In the genomic region with DNA sequence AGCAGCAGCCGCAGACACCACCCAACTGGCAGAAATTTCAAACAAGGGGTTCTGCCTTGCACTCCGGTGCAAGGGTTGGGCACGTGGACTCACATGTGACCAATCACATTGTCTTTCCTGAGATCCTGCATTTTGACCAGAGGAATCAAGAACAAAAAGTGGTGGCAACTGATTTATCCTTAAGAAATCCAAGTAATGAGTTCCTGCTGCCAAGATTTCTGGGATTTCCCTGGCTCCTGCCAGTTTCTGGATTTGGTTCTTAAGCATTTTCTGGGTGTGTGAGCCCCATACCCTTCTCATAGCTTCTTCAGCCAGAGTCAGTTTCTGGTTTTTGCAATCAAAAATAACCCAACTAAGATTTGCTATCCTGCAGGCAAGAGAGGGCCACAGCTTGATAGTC, we compare ENCODE assay signal across 17 cellular contexts. TPM values are rescaled to one million over a fixed set of nuclear protein-coding genes. Genes with fewer than 3 reads are reported as not detected.
A peak's percentile ranks its signal among the peaks of the same experiment; 100 is the strongest.
DNase-seq lines count a peak whose midpoint lies in the region; TF ChIP-seq lines count a peak whose summit lies in the region.
"Had no signal": no experiment of that assay in that cellular context is flagged by ENCODE, and none has a peak within 500 bp of the region (broad histone marks: within the 10 kb centered on the region; RNA-seq: fewer than 3 reads in every experiment).

No MANE protein-coding gene starts in this region.

- 34 to 43% methylated on average over 3 of the region's 3 CpGs for WGBS in GM23248 (ENCODE audit: low coverage in 1 of 2, low lambda C conversion rate in 2 of 2, missing lambda C conversion rate in 2 of 2), 2 experiments
- 82 to 84% methylated on average over 3 of the region's 3 CpGs for WGBS in tibial nerve, 2 donors
- 83 to 100% (median 95%) methylated on average over 3 of the region's 3 CpGs for WGBS in adrenal gland, 4 donors

- no peak overlapping the region for H3K9ac ChIP-seq in GM23248
- H3K9ac ChIP-seq: BLaER1 had no signal

- peaks cover 8% of the 10 kb centered on the region for H3K4me1 ChIP-seq in GM23248 (ENCODE audit: insufficient read depth)
- H3K4me1 ChIP-seq in tibial nerve = peaks cover 0 to 8% (median 3%) of the 10 kb centered on the region in 4 donors
- no peaks in the 10 kb centered on the region for H3K4me1 ChIP-seq in OCI-LY7 (ENCODE audit: insufficient read depth, low read length, poor library complexity, severe bottlenecking)
- no peaks in the 10 kb centered on the region for H3K4me1 ChIP-seq in adrenal gland (replicated peaks in 1 of 2)

- no peak overlapping the region for H3K27ac ChIP-seq in GM23248
- H3K27ac ChIP-seq in tibial nerve = no peak overlapping the region
- no peak overlapping the region for H3K27ac ChIP-seq in OCI-LY7 (ENCODE audit: low read depth, low read length, poor library complexity, severe bottlenecking)
- H3K27ac ChIP-seq in adrenal gland = no peak overlapping the region
- H3K27ac ChIP-seq: BLaER1 had no signal

- H3K4me2 ChIP-seq in GM23248 (ENCODE audit: unreplicated experiment) = no peak overlapping the region
- H3K4me2 ChIP-seq in OCI-LY7 (ENCODE audit: low read length) = no peak overlapping the region
- H3K4me2 ChIP-seq: BLaER1 had no signal

- CTCF ChIA-PET in OCI-LY7 (lab: Charles Lee; ENCODE audit: unreplicated experiment) = no interaction called here

- DNase-seq in AG10803 (ENCODE audit: low read depth) (peak; percentile 72), GM23248 (peak; percentile 27), astrocyte of the hippocampus (ENCODE audit: low read depth, low spot score) (peak; percentile 69), renal cortical epithelial cell (ENCODE audit: low read depth) (peak; percentile 25), DMS79 (lab: John Stamatoyannopoulos, UW) (no peak), tibial nerve (ENCODE audit: low spot score in 2 of 2) (no peak), OCI-LY7 (ENCODE audit: low spot score) (no peak), adrenal gland (no peak)
- DNase-seq: ACHN, AML-193, DMS53, GOT3, H9 had no signal

- no TSS peak for BruUV-seq in OCI-LY7 (replicated peaks; lab: Mats Ljungman, UMichigan)

- intact Hi-C loops in OCI-LY7 (cut with micrococcal nuclease; ENCODE audit: unreplicated experiment) = no loop called here
- intact Hi-C loops in adrenal gland (cut with DNase I) = no loop called here

- peaks cover 7% of the 10 kb centered on the region for H3F3A ChIP-seq in GM23248 (ENCODE audit: insufficient read depth)

- POLR2A ChIA-PET in OCI-LY7 (lab: Charles Lee) = interaction anchor here (0.6 kb wide), 1 partner anchor 1604 kb away, joined by 3 read pairs; no protein-coding TSS in a partner anchor

- no peaks in the 10 kb centered on the region for H3K9me3 ChIP-seq in GM23248 (ENCODE audit: low read depth)
- no peaks in the 10 kb centered on the region for H3K9me3 ChIP-seq in tibial nerve
- H3K9me3 ChIP-seq in OCI-LY7 (ENCODE audit: low read length) = no peaks in the 10 kb centered on the region
- no peaks in the 10 kb centered on the region for H3K9me3 ChIP-seq in adrenal gland (replicated peaks in 1 of 3)
- H3K9me3 ChIP-seq: BLaER1 had no signal

- no peak overlapping the region for H3K4me3 ChIP-seq in AG10803 (ENCODE audit: low read length)
- no peak overlapping the region for H3K4me3 ChIP-seq in GM23248
- no peak overlapping the region for H3K4me3 ChIP-seq in tibial nerve
- H3K4me3 ChIP-seq in OCI-LY7 (ENCODE audit: low read depth, low read length, poor library complexity, severe bottlenecking) = no peak overlapping the region
- no peak overlapping the region for H3K4me3 ChIP-seq in adrenal gland
- H3K4me3 ChIP-seq: BLaER1 had no signal

- TF ChIP-seq POLR2A in tibial nerve (IDR thresholded peaks at IDR 0.05) (no peak), adrenal gland (IDR thresholded peaks at IDR 0.05) (no peak)

- H3K36me3 ChIP-seq in GM23248 (ENCODE audit: low read depth) (no peaks in the 10 kb centered on the region), tibial nerve (no peaks in the 10 kb centered on the region), OCI-LY7 (ENCODE audit: insufficient read depth, low read length) (no peaks in the 10 kb centered on the region), adrenal gland (replicated peaks in 1 of 2) (no peaks in the 10 kb centered on the region)
- H3K36me3 ChIP-seq: BLaER1 had no signal

- no peaks in the 10 kb centered on the region for H4K20me1 ChIP-seq in GM23248 (ENCODE audit: insufficient read depth)
- no peaks in the 10 kb centered on the region for H4K20me1 ChIP-seq in OCI-LY7 (ENCODE audit: insufficient read depth, low read length)
- H4K20me1 ChIP-seq: BLaER1 had no signal

- H3K27me3 ChIP-seq in GM23248 (replicated peaks; ENCODE audit: insufficient read depth) (no peaks in the 10 kb centered on the region), tibial nerve (no peaks in the 10 kb centered on the region), adrenal gland (no peaks in the 10 kb centered on the region)
- H3K27me3 ChIP-seq: BLaER1 had no signal

- no peak for TF ChIP-seq EP300 in tibial nerve (IDR thresholded peaks at IDR 0.05)

- H2AFZ ChIP-seq in GM23248 (no peak overlapping the region), OCI-LY7 (ENCODE audit: low read length) (no peak overlapping the region)

- TF ChIP-seq CTCF in AG10803 (conservative IDR thresholded peaks at IDR 0.05; ENCODE audit: low read length) (no peak), tibial nerve (IDR thresholded peaks at IDR 0.05) (no peak), OCI-LY7 (conservative IDR thresholded peaks at IDR 0.05; ENCODE audit: low read length) (no peak), adrenal gland (IDR thresholded peaks at IDR 0.05) (no peak)

- in situ Hi-C loops in GM23248 (cut with MboI) = no loop called here

- H3K79me2 ChIP-seq in GM23248 (ENCODE audit: insufficient read depth) = no peaks in the 10 kb centered on the region
- no peaks in the 10 kb centered on the region for H3K79me2 ChIP-seq in OCI-LY7 (ENCODE audit: insufficient read depth, low read depth, low read length)

- no peaks in the 10 kb centered on the region for H3K9me2 ChIP-seq in GM23248 (ENCODE audit: insufficient read depth)
- H3K9me2 ChIP-seq in OCI-LY7 (ENCODE audit: insufficient read depth, low read length) = no peaks in the 10 kb centered on the region

RNA-seq across cellular contexts. Expression of gene KCNIP1, which starts 17.5 kb away (rescaled TPM):
- not detected in 2 replicates for total RNA-seq in GM23248 (2014; rRNA removed; shearing (Covaris generic))
- polyA plus RNA-seq in GM23248 (2016; fragmentation: Nextera tagmentation; extraction: Ambion mirVana) (not detected in 2 replicates), adrenal gland (10 to 100 TPM in 1 of 3 donors, 1 to 10 TPM in 2; 1.2 to 12.6 (median 3.7) TPM)
- total RNA-seq in renal cortical epithelial cell (12.2 and 32.4 TPM in 2 replicates), tibial nerve (1 to 10 TPM in 3 of 4 donors, not detected in 1; 4.8 to 9.2 (median 7.3) TPM), OCI-LY7 (2022) (not detected in 2 replicates), adrenal gland (1 to 10 TPM in 4 of 8 donors, under 1 TPM in 3, not detected in 1; 0.14 to 2.4 (median 1.0) TPM)
- total RNA-seq in OCI-LY7 (2014; rRNA removed; shearing (Covaris generic)) = not detected in 2 replicates
- total RNA-seq: A172, G401 had no signal
- polyA plus RNA-seq: IgD-negative memory B cell had no signal

Comparison
In these comparisons a context has a peak if more than half of its experiments do, and no peak if none do; other contexts are left out.
1. DNase-seq: peak in AG10803 (single experiment), GM23248 (single experiment), astrocyte of the hippocampus (single experiment) and renal cortical epithelial cell (single experiment); none in DMS79 (single experiment), tibial nerve (0 of 2), OCI-LY7 (single experiment) and adrenal gland (0 of 7).